In the genomic region with DNA sequence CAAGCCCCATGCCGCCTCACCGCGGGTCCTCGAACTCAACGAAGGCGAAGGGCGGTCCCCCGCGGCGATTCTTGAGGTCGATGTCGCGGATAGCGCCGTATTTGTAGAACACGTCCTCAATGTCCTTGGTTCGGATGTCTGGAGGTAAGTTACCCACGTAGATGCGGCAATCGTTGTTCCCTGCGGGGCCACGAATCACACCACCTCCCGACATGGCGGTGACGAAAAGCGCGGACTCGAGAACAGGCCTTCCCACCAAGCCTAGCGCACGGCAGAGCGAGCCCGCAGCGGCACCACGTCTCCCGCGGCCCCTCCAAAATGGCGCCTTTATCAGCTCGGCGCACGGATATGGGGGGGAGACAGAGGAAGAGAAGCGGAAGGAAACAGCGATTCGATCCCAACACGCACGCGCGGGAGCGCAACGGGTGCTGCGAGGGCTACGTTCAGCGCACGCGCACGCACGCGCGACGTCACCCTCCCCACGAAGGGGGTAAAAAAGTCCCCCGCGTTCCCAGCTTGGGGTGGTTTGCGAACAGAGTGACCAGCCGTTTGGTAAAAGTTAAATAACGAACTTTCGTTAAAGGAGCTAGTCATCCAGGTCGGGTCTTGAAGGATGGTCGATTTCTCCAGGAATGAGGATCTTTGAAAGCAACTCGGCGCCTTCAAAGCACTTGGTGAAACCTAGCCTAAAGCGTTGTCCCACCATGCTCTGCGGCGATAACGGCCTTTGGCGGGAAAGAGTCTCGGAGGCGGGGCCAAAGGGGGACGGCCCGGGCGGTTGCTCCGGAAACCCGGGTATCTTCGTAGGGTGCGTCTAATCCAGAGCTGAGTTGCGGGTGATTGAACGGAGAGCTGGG, we compare ENCODE assay signal across 8 cellular contexts. TPM values are rescaled to one million over a fixed set of nuclear protein-coding genes. Genes with fewer than 3 reads are reported as not detected.
DNase-seq lines count a peak whose midpoint lies in the region; ATAC-seq and TF ChIP-seq lines count a peak whose summit lies in the region.

TSS of gene SRSF1 (minus strand) at position 323 of the 857 bp plus-strand sequence. CDS start at position 214, 109 bp downstream.

- intact Hi-C loops in colonic mucosa (cut with DNase I): no loop called here
- intact Hi-C loops in left colon (cut with DNase I, micrococcal nuclease): no loop called here

- TF ChIP-seq CTCF in BE2C (IDR thresholded peaks at IDR 0.05; ENCODE audit: low read depth, low read length) (no peak), colonic mucosa (IDR thresholded peaks at IDR 0.05) (no peak)

- DNase-seq in BE2C: peak; percentile 98
- peak; percentile 84 for DNase-seq in GM19240 (ENCODE audit: insufficient read length, low spot score)
- DNase-seq in NCI-H526 (lab: John Stamatoyannopoulos, UW): peak; percentile 97 to 99
- DNase-seq in activated CD4-positive, alpha-beta T cell treated with anti-CD3 and anti-CD28 coated beads for 48 hours: peak; percentile 99
- peak; percentile 99 for DNase-seq in colonic mucosa
- peak; percentile 97 to 98 for DNase-seq in left colon
- peak; percentile 98 for DNase-seq in stimulated activated CD4-positive, alpha-beta T cell treated with anti-CD3 and anti-CD28 coated beads, Interleukin-1b, Interleukin-23, amount 100 ng/mL, for 48 hours

- H3K4me3 ChIP-seq in BE2C (ENCODE audit: low read depth, low read length) (peak within 1 kb of the TSS; percentile 89), colonic mucosa (peak within 1 kb of the TSS; percentile 83)

- H3K9me3 ChIP-seq in BE2C (no peaks in the 10 kb centered on the region), colonic mucosa (no peaks in the 10 kb centered on the region)

- no peaks in the 10 kb centered on the region for H3K27me3 ChIP-seq in BE2C
- H3K27me3 ChIP-seq in colonic mucosa: no peaks in the 10 kb centered on the region

- ATAC-seq in HG03460 (IDR thresholded peaks at IDR 0.05; ENCODE audit: unreplicated experiment) (peak; percentile 87), left colon (peak; percentile 91)

- H3K4me1 ChIP-seq in BE2C (peaks cover 2% of the 10 kb centered on the region; the same call in 1 of the 2 replicates), colonic mucosa (peaks cover 12% of the 10 kb centered on the region)

- peak within 1 kb of the TSS; percentile 97 to 100 for H3K9ac ChIP-seq in colonic mucosa (ENCODE audit: low read depth in 2 of 2, low read length in 2 of 2)

- H3K27ac ChIP-seq in colonic mucosa: peak within 1 kb of the TSS; percentile 97

- peaks cover 45% of the 10 kb centered on the region for H3K36me3 ChIP-seq in BE2C
- peaks cover 21% of the 10 kb centered on the region for H3K36me3 ChIP-seq in colonic mucosa

RNA-seq across cellular contexts. Expression of gene SRSF1, which starts in this region (rescaled TPM):
- polyA plus RNA-seq in BE2C (2012; ENCODE audit: insufficient read depth, insufficient read length, low read depth): 266 TPM
- 100 to 1,000 TPM; 173 to 315 TPM for total RNA-seq in colonic mucosa
- total RNA-seq in left colon: 100 to 1,000 TPM; 148 to 159 TPM

Comparison
In these comparisons a context has a peak if more than half of its experiments do, and no peak if none do; other contexts are left out.
1. Peak in every context shown above with its lines: DNase-seq, ATAC-seq, H3K4me3 ChIP-seq and H3K27ac ChIP-seq.